ENCODE assay signal across 25 cellular contexts in genomic region chr2:54074636-54075341, GRCh38. TPM values are rescaled to one million over a fixed set of nuclear protein-coding genes. Genes with fewer than 3 reads are reported as not detected.
DNase-seq lines count a peak whose midpoint lies in the region; ATAC-seq and TF ChIP-seq lines count a peak whose summit lies in the region.
"Had no signal": no experiment of that assay in that cellular context is flagged by ENCODE, and none has a peak within 500 bp of the region (broad histone marks: within the 10 kb centered on the region; RNA-seq: fewer than 3 reads in every experiment).

No MANE protein-coding gene starts in this region.

- DNase-seq in Daoy (ENCODE audit: low read depth): peak; percentile 19
- DNase-seq in HFFc6: peak; percentile 43
- DNase-seq in astrocyte of the spinal cord (ENCODE audit: low read depth, low spot score): peak; percentile 85
- no peak for DNase-seq in right cardiac atrium
- no peak for DNase-seq in DMS 273 (lab: John Stamatoyannopoulos, UW; ENCODE audit: unreplicated experiment)
- DNase-seq in GM03348 (ENCODE audit: low spot score): no peak
- no peak for DNase-seq in progenitor cell of endocrine pancreas (ENCODE audit: low spot score, unreplicated experiment)
- DNase-seq: activated CD4-positive, alpha-beta T cell treated with anti-CD3 and anti-CD28 coated beads for 1 hour; kidney glomerular epithelial cell; NCI-H1048; NCI-H187; NCI-H526 treated with DMSO at 0.1 percent for 48 hours; stimulated activated CD4-positive, alpha-beta T cell treated with anti-CD3 and anti-CD28 coated beads, Interleukin-4, amount 100 ng/mL, for 4 hours; stimulated activated naive CD4-positive, alpha-beta T cell had no signal

- peak overlapping the region; percentile 76 for H3K27ac Mint-ChIP-seq in HFFc6
- H3K27ac Mint-ChIP-seq in progenitor cell of endocrine pancreas: no peak overlapping the region
- H3K27ac Mint-ChIP-seq: activated CD8-positive, alpha-beta T cell treated with anti-CD3 and anti-CD28 coated beads for 36 hours; activated naive CD8-positive, alpha-beta T cell; memory B cell had no signal

- H3K4me3 ChIP-seq in astrocyte of the spinal cord (ENCODE audit: low read depth, low read length): no peak overlapping the region
- no peak overlapping the region for H3K4me3 ChIP-seq in right cardiac atrium (ENCODE audit: low read length)
- H3K4me3 ChIP-seq: ascending aorta; BLaER1 treated with 17β-estradiol and CSF1 and Interleukin-3, amounts not matched to agents 10 nM and 100 nM; SK-N-MC had no signal

- H3K4me1 ChIP-seq in right cardiac atrium (ENCODE audit: control insufficient read depth, insufficient read depth, low read length): peaks cover 1% of the 10 kb centered on the region
- H3K4me1 ChIP-seq: ascending aorta had no signal

- H3K27me3 Mint-ChIP-seq in HFFc6 (ENCODE audit: insufficient read depth): no peaks in the 10 kb centered on the region; the same call in 1 of the 2 replicates
- peaks cover 6% of the 10 kb centered on the region for H3K27me3 Mint-ChIP-seq in progenitor cell of endocrine pancreas
- H3K27me3 Mint-ChIP-seq: activated CD8-positive, alpha-beta T cell treated with anti-CD3 and anti-CD28 coated beads for 36 hours; activated naive CD8-positive, alpha-beta T cell; memory B cell had no signal

- in situ Hi-C loops in astrocyte of the spinal cord (cut with HindIII; ENCODE audit: low sequenced_read_pairs): no loop called here

- TF ChIP-seq CTCF in HFFc6 (IDR thresholded peaks at IDR 0.05) (no peak), astrocyte of the spinal cord (IDR thresholded peaks at IDR 0.05; ENCODE audit: low read depth, low read length) (no peak), progenitor cell of endocrine pancreas (IDR thresholded peaks at IDR 0.05; ENCODE audit: unreplicated experiment) (no peak)

- ATAC-seq in right cardiac atrium (peak; percentile 35), GM18907 (IDR thresholded peaks at IDR 0.05; ENCODE audit: unreplicated experiment) (no peak)
- ATAC-seq: activated CD8-positive, alpha-beta T cell treated with anti-CD3 and anti-CD28 coated beads for 36 hours; sciatic nerve had no signal

- H3K4me3 Mint-ChIP-seq in HFFc6: no peak overlapping the region; the same call in 1 of the 2 replicates
- no peak overlapping the region for H3K4me3 Mint-ChIP-seq in progenitor cell of endocrine pancreas (ENCODE audit: low read depth)
- H3K4me3 Mint-ChIP-seq: activated CD8-positive, alpha-beta T cell treated with anti-CD3 and anti-CD28 coated beads for 36 hours; activated naive CD8-positive, alpha-beta T cell; memory B cell; neural crest cell; T-helper 1 cell treated with Interleukin-12 subunit alpha and Interleukin-12 subunit beta and Interleukin-4 antibody, amounts not matched to agents 30 μg/mL and 1 μg/mL, for 36 hours had no signal

- H3K9me3 Mint-ChIP-seq in HFFc6: no peaks in the 10 kb centered on the region; the same call in 1 of the 2 replicates
- H3K9me3 Mint-ChIP-seq in progenitor cell of endocrine pancreas (ENCODE audit: low read depth): no peaks in the 10 kb centered on the region
- H3K9me3 Mint-ChIP-seq: activated CD8-positive, alpha-beta T cell treated with anti-CD3 and anti-CD28 coated beads for 36 hours; memory B cell; neural crest cell; T-helper 1 cell treated with Interleukin-12 subunit alpha and Interleukin-12 subunit beta and Interleukin-4 antibody, amounts not matched to agents 30 μg/mL and 1 μg/mL, for 36 hours had no signal

- intact Hi-C loops in right cardiac atrium (cut with DNase I): no loop called here

- H3K4me1 Mint-ChIP-seq in HFFc6 (ENCODE audit: low read depth) (peaks cover 26% of the 10 kb centered on the region), progenitor cell of endocrine pancreas (ENCODE audit: low read depth) (peaks cover 4% of the 10 kb centered on the region)
- H3K4me1 Mint-ChIP-seq: neural crest cell had no signal

- H3K9me3 ChIP-seq in right cardiac atrium (ENCODE audit: control insufficient read depth, low read length): no peaks in the 10 kb centered on the region
- H3K9me3 ChIP-seq: ascending aorta; BLaER1 treated with 17β-estradiol and CSF1 and Interleukin-3, amounts not matched to agents 10 nM and 100 nM had no signal

- 82% methylated on average over 9 of the region's 9 CpGs for WGBS in right cardiac atrium

- no peaks in the 10 kb centered on the region for H3K27me3 ChIP-seq in right cardiac atrium (ENCODE audit: control insufficient read depth, insufficient read depth)
- H3K27me3 ChIP-seq: ascending aorta; BLaER1 treated with 17β-estradiol and CSF1 and Interleukin-3, amounts not matched to agents 10 nM and 100 nM had no signal

- H3K36me3 Mint-ChIP-seq in HFFc6 (ENCODE audit: low read depth): peaks cover 13% of the 10 kb centered on the region; the same call in 1 of the 2 replicates
- H3K36me3 Mint-ChIP-seq in progenitor cell of endocrine pancreas (ENCODE audit: insufficient read depth): no peaks in the 10 kb centered on the region
- H3K36me3 Mint-ChIP-seq: memory B cell had no signal

- peak overlapping the region; percentile 45 for H3K27ac ChIP-seq in right cardiac atrium (ENCODE audit: low read length)
- H3K27ac ChIP-seq: ascending aorta; BLaER1 treated with 17β-estradiol and CSF1 and Interleukin-3, amounts not matched to agents 10 nM and 100 nM; parathyroid adenoma; SK-N-MC had no signal

RNA-seq across cellular contexts. Expression of gene ACYP2, which starts 40.6 kb away (rescaled TPM):
- 5.0 and 12.0 TPM in 2 replicates for total RNA-seq in Daoy (2014; rRNA removed; shearing (Covaris generic))
- 10 to 100 TPM in 3 of 6 experiments, 1 to 10 TPM in 3; 8.6 to 15.8 (median 9.8) TPM for total RNA-seq in HFFc6 (2021; fragmentation: NEBNext Ultra II Directional; extraction: Animal tissue kit (Norgen Biotek cat#: 25700))
- total RNA-seq in right cardiac atrium (10 to 100 TPM; 47.1 to 70.2 (median 60.0) TPM), progenitor cell of endocrine pancreas (8.6 and 9.6 TPM in 2 replicates)
- polyA plus RNA-seq in right cardiac atrium: 122 TPM

Comparison
In these comparisons a context has a peak if more than half of its experiments do, and no peak if none do; other contexts are left out.
1. DNase-seq: peak in Daoy (single experiment), HFFc6 (single experiment) and astrocyte of the spinal cord (single experiment); none in right cardiac atrium (0 of 3), DMS 273 (single experiment), GM03348 (single experiment) and progenitor cell of endocrine pancreas (single experiment).